ENCODE assay signal across 9 cellular contexts in genomic region chr11:65834202-65834601, GRCh38. TPM values are rescaled to one million over a fixed set of nuclear protein-coding genes. Genes with fewer than 3 reads are reported as not detected.
DNase-seq lines count a peak whose midpoint lies in the region; ATAC-seq, FAIRE-seq and TF ChIP-seq lines count a peak whose summit lies in the region.
"Had no signal": no experiment of that assay in that cellular context is flagged by ENCODE, and none has a peak within 500 bp of the region (broad histone marks: within the 10 kb centered on the region; RNA-seq: fewer than 3 reads in every experiment).

No MANE protein-coding gene starts in this region.

- H3K9me3 ChIP-seq in Panc1 (ENCODE audit: control insufficient read depth, insufficient read depth, low read depth, low read length) (no peaks in the 10 kb centered on the region; the same call in 1 of the 2 replicates), gastroesophageal sphincter (no peaks in the 10 kb centered on the region), gastrocnemius medialis (no peaks in the 10 kb centered on the region)

- 20 to 33% methylated on average over 1 to 3 of the region's 6 CpGs for WGBS in gastroesophageal sphincter (ENCODE audit: low coverage in 1 of 2), 2 donors

- H3K27me3 ChIP-seq in GM06990 (replicated peaks; ENCODE audit: control insufficient read depth, insufficient read depth, low read length) (no peaks in the 10 kb centered on the region; the same call in 1 of the 2 replicates), Panc1 (ENCODE audit: control insufficient read depth, insufficient read depth, low read length) (peaks cover 6% of the 10 kb centered on the region; the same call in 1 of the 2 replicates), gastroesophageal sphincter (peaks cover 5% of the 10 kb centered on the region), gastrocnemius medialis (peaks cover 0 to 12% (median 0%) of the 10 kb centered on the region in 3 donors)

- no peaks in the 10 kb centered on the region for H3K36me3 ChIP-seq in GM06990 (ENCODE audit: control insufficient read depth, insufficient read depth, low read length)
- no peaks in the 10 kb centered on the region for H3K36me3 ChIP-seq in Panc1 (ENCODE audit: control insufficient read depth, insufficient read depth, low read length)
- no peaks in the 10 kb centered on the region for H3K36me3 ChIP-seq in gastroesophageal sphincter
- no peaks in the 10 kb centered on the region for H3K36me3 ChIP-seq in gastrocnemius medialis

- CTCF ChIA-PET in Panc1 (lab: Charles Lee), result interaction anchor here (1.5 kb wide), 1 partner anchor 17 kb away, joined by 6 read pairs; no protein-coding TSS in a partner anchor

- TF ChIP-seq POLR2A in gastroesophageal sphincter (IDR thresholded peaks at IDR 0.05), result no peak
- TF ChIP-seq POLR2A in gastrocnemius medialis (IDR thresholded peaks at IDR 0.05), result no peak
- TF ChIP-seq POLR2A in GM12892 (IDR thresholded peaks at IDR 0.05; ENCODE audit: low read depth, low read length), result no peak

- POLR2A ChIA-PET in Panc1 (lab: Charles Lee), result no interaction called here

- intact Hi-C loops in Panc1 (cut with micrococcal nuclease; ENCODE audit: unreplicated experiment), result no loop called here
- intact Hi-C loops in gastrocnemius medialis (cut with DNase I; ENCODE audit: low total_unique reads), result no loop called here

- no peak for FAIRE-seq in GM12892 (lab: Jason Lieb, UNC)

- in situ Hi-C loops in Panc1 (cut with HindIII; ENCODE audit: low pct_unique_long_range_greater_than_20kb, low sequenced_read_pairs), result no loop called here
- in situ Hi-C loops in gastrocnemius medialis (cut with MboI; ENCODE audit: low sequenced_read_pairs in 4 of 4), result no loop called here

- no peak for TF ChIP-seq EP300 in gastroesophageal sphincter (IDR thresholded peaks at IDR 0.05)

- no TSS peak for BruUV-seq in Panc1 (replicated peaks; lab: Mats Ljungman, UMichigan)

- no peak for TF ChIP-seq CTCF in GM06990 (IDR thresholded peaks at IDR 0.05; ENCODE audit: insufficient read depth, low read length, poor library complexity, severe bottlenecking)
- TF ChIP-seq CTCF in Panc1 (IDR thresholded peaks at IDR 0.05), result no peak
- TF ChIP-seq CTCF in gastroesophageal sphincter (IDR thresholded peaks at IDR 0.05), result no peak
- no peak for TF ChIP-seq CTCF in gastrocnemius medialis (IDR thresholded peaks at IDR 0.05 in 4 of 5, conservative IDR thresholded peaks at IDR 0.05 in 1 of 5)

- no peaks in the 10 kb centered on the region for H3K4me1 ChIP-seq in Panc1 (ENCODE audit: control insufficient read depth, insufficient read depth, low read length)
- peaks cover 0 to 19% (median 10%) of the 10 kb centered on the region in 3 donors for H3K4me1 ChIP-seq in gastroesophageal sphincter
- peaks cover 7 to 17% of the 10 kb centered on the region in 2 donors for H3K4me1 ChIP-seq in gastrocnemius medialis

- no peak for DNase-seq in GM06990 (ENCODE audit: extremely low read depth, insufficient read length)
- no peak for DNase-seq in Panc1 (ENCODE audit: low read depth, low spot score)
- no peak for DNase-seq in gastrocnemius medialis
- DNase-seq in GM12892 (ENCODE audit: insufficient read length), result no peak
- no peak for DNase-seq in central memory CD4-positive, alpha-beta T cell

- peak overlapping the region; percentile 64 for H3K4me3 ChIP-seq in GM06990 (replicated peaks; ENCODE audit: low read depth, low read length)
- H3K4me3 ChIP-seq in Panc1 (ENCODE audit: low read depth in 2 of 2, low read length in 2 of 2), result peak overlapping the region; percentile 13 to 21; a peak in 3 of 4 replicates
- peak overlapping the region; percentile 6 to 63 for H3K4me3 ChIP-seq in gastroesophageal sphincter
- H3K4me3 ChIP-seq in gastrocnemius medialis, result peak overlapping the region; percentile 61 to 88 (median 74)

- ATAC-seq in Panc1, result no peak
- ATAC-seq in gastroesophageal sphincter, result no peak
- no peak for ATAC-seq in gastrocnemius medialis
- no peak for ATAC-seq in HG02678 (IDR thresholded peaks at IDR 0.05; ENCODE audit: unreplicated experiment)
- ATAC-seq in HG03135 (IDR thresholded peaks at IDR 0.05; ENCODE audit: unreplicated experiment), result no peak

- H3K27ac ChIP-seq in Panc1 (ENCODE audit: low read length), result no peak overlapping the region
- no peak overlapping the region for H3K27ac ChIP-seq in gastroesophageal sphincter
- H3K27ac ChIP-seq in gastrocnemius medialis, result no peak overlapping the region

RNA-seq across cellular contexts. Expression of gene SNX32, which starts 0.4 kb away (rescaled TPM):
- not detected for total RNA-seq in Panc1 (2021; ENCODE audit: unreplicated experiment)
- polyA plus RNA-seq in Panc1 (2012; ENCODE audit: insufficient read length), result 0.47 TPM
- under 1 TPM in 1 of 4 donors, not detected in 3; 0.13 TPM for total RNA-seq in gastroesophageal sphincter
- total RNA-seq in gastrocnemius medialis, result under 1 TPM in 1 of 4 donors, not detected in 3; 0.11 TPM
- polyA plus RNA-seq in GM12892 (2012; ENCODE audit: missing spikeins), result 1.7 TPM
- total RNA-seq: HT-29 had no signal

RNA-seq across cellular contexts. Expression of gene CFL1, which starts 23.8 kb away (rescaled TPM):
- 1,911 TPM for total RNA-seq in Panc1 (2021; ENCODE audit: unreplicated experiment)
- 2,777 TPM for polyA plus RNA-seq in Panc1 (2012; ENCODE audit: insufficient read length)
- total RNA-seq in gastroesophageal sphincter, result 100 to 1,000 TPM; 559 to 895 (median 639) TPM
- 100 to 1,000 TPM; 153 to 371 (median 251) TPM for total RNA-seq in gastrocnemius medialis
- polyA plus RNA-seq in GM12892 (2012; ENCODE audit: missing spikeins), result 777 TPM

RNA-seq across cellular contexts. Expression of gene MUS81, which starts 26.0 kb away (rescaled TPM):
- total RNA-seq in Panc1 (2021; ENCODE audit: unreplicated experiment) (140 TPM), gastroesophageal sphincter (10 to 100 TPM; 37.2 to 71.7 (median 60.8) TPM), gastrocnemius medialis (10 to 100 TPM; 26.4 to 44.9 (median 34.8) TPM)
- polyA plus RNA-seq in Panc1 (2012; ENCODE audit: insufficient read length), result 132 TPM
- polyA plus RNA-seq in GM12892 (2012; ENCODE audit: missing spikeins), result 51.3 TPM

RNA-seq across cellular contexts. Expression of gene EFEMP2, which starts 38.4 kb away (rescaled TPM):
- total RNA-seq in Panc1 (2021; ENCODE audit: unreplicated experiment) (23.7 TPM), gastroesophageal sphincter (10 to 100 TPM; 55.6 to 92.8 (median 81.2) TPM), gastrocnemius medialis (10 to 100 TPM; 20.6 to 24.1 (median 22.9) TPM)
- 44.8 TPM for polyA plus RNA-seq in Panc1 (2012; ENCODE audit: insufficient read length)
- polyA plus RNA-seq in GM12892 (2012; ENCODE audit: missing spikeins), result 8.5 TPM

RNA-seq across cellular contexts. Expression of gene CTSW, which starts 45.4 kb away (rescaled TPM):
- total RNA-seq in Panc1 (2021; ENCODE audit: unreplicated experiment) (not detected), gastroesophageal sphincter (1 to 10 TPM in 1 of 4 donors, under 1 TPM in 2, not detected in 1; 0.52 to 3.6 (median 0.94) TPM), gastrocnemius medialis (under 1 TPM in 3 of 4 donors, not detected in 1; 0.20 to 0.49 (median 0.32) TPM)
- polyA plus RNA-seq in Panc1 (2012; ENCODE audit: insufficient read length), result not detected
- 2.0 TPM for polyA plus RNA-seq in GM12892 (2012; ENCODE audit: missing spikeins)
- total RNA-seq: HT-29 had no signal

Comparison
In these comparisons a context has a peak if more than half of its experiments do, and no peak if none do; other contexts are left out.
1. H3K4me3 ChIP-seq: peak in every context shown above with its lines; median percentile 74 in gastrocnemius medialis; 64 in GM06990; 34 in gastroesophageal sphincter; 17 in Panc1.